ENCODE assay signal across 1 cellular context in genomic region chr5:134088994-134089560, GRCh38.
TF ChIP-seq lines count a peak whose summit lies in the region.

No MANE protein-coding gene starts in this region.

TF ChIP-seq in HepG2, 621 proteins besides CTCF, POLR2A, EP300 and RAD21 (continued from another document):
- TF ChIP-seq ZNF687 (CRISPR knock-in tag; IDR thresholded peaks at IDR 0.05) (peak; percentile 61), CHCHD3 (CRISPR knock-in tag; IDR thresholded peaks at IDR 0.05) (no peak)
